ENCODE assay signal across 21 cellular contexts in the genomic region with DNA sequence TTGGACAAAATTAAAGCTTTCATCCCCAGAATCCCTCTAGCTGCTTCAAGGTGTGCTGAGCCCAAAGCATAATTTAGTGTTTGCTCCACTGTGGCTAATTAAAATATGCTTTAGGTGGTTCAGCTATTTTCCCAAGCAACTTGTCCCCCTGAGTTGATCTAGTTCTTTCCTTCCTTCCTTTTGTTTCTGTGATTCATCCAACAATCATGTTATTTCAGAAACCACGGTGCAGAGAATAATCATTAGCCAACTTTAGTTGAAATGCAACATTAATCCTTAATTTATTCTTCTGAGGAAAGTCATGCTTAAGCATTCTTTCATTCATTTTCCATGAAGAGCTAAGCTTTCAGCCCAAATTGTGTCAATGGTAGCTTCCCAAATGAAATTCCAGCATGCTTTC.
DNase-seq lines count a peak whose midpoint lies in the region; ATAC-seq and TF ChIP-seq lines count a peak whose summit lies in the region.
"Had no signal": no experiment of that assay in that cellular context is flagged by ENCODE, and none has a peak within 500 bp of the region (broad histone marks: within the 10 kb centered on the region; RNA-seq: fewer than 3 reads in every experiment).

No MANE protein-coding gene starts in this region.

- no peak overlapping the region for H3K4me3 ChIP-seq in neural progenitor cell
- H3K4me3 ChIP-seq: MG63 had no signal

- no peaks in the 10 kb centered on the region for H3K27me3 ChIP-seq in neural progenitor cell
- H3K27me3 ChIP-seq: MG63 had no signal

- H3K4me1 ChIP-seq in neural progenitor cell: peaks cover 8% of the 10 kb centered on the region

- no peak overlapping the region for H3K27ac Mint-ChIP-seq in neural progenitor cell
- H3K27ac Mint-ChIP-seq: CD4-positive, CD25-positive, alpha-beta regulatory T cell had no signal

- peak; percentile 16 for DNase-seq in AG20443 (ENCODE audit: low spot score)
- DNase-seq in astrocyte of the hippocampus (ENCODE audit: low read depth, low spot score): peak; percentile 39
- DNase-seq in fibroblast of gingiva (ENCODE audit: low read depth): peak; percentile 10
- peak; percentile 4 for DNase-seq in neural progenitor cell (ENCODE audit: low spot score)
- DNase-seq in NCI-H187 (lab: John Stamatoyannopoulos, UW): no peak
- no peak for DNase-seq in NCI-H82 treated with DMSO at 0.1 percent for 48 hours (lab: John Stamatoyannopoulos, UW; ENCODE audit: unreplicated experiment)
- no peak for DNase-seq in DMS79 treated with DMSO at 0.1 percent for 48 hours (lab: John Stamatoyannopoulos, UW)
- DNase-seq: CD4-positive, CD25-positive, alpha-beta regulatory T cell; COR-L47; DMS 273 treated with DMSO at 0.1 percent for 48 hours; DND-41; GOT3; Kasumi-1; MG63; NCI-H1417; NCI-H1694 treated with DMSO at 0.1 percent for 48 hours; NCI-H446; NCI-H526; OCI-M1 had no signal

- H3K4me1 Mint-ChIP-seq in neural progenitor cell: peaks cover 3% of the 10 kb centered on the region
- H3K4me1 Mint-ChIP-seq: CD4-positive, CD25-positive, alpha-beta regulatory T cell had no signal

- no peak overlapping the region for H3K4me2 ChIP-seq in neural progenitor cell

- H3F3A ChIP-seq in neural progenitor cell (ENCODE audit: low read depth): no peaks in the 10 kb centered on the region

- TF ChIP-seq CTCF in neural progenitor cell (IDR thresholded peaks at IDR 0.05): no peak

- H3K79me2 ChIP-seq in neural progenitor cell (ENCODE audit: low read depth): no peaks in the 10 kb centered on the region

- H3K27ac ChIP-seq in neural progenitor cell: no peak overlapping the region

- H2AFZ ChIP-seq in neural progenitor cell (replicated peaks): no peak overlapping the region

- H3K36me3 ChIP-seq in neural progenitor cell: no peaks in the 10 kb centered on the region
- H3K36me3 ChIP-seq: MG63 had no signal

- H3K9me3 ChIP-seq in neural progenitor cell (ENCODE audit: low read depth): no peaks in the 10 kb centered on the region
- H3K9me3 ChIP-seq: MG63 had no signal

- H3K4me3 Mint-ChIP-seq in neural progenitor cell: no peak overlapping the region
- H3K4me3 Mint-ChIP-seq: CD4-positive, CD25-positive, alpha-beta regulatory T cell had no signal

- no peaks in the 10 kb centered on the region for H3K9me3 Mint-ChIP-seq in neural progenitor cell

- ATAC-seq in HG03520 (IDR thresholded peaks at IDR 0.05; ENCODE audit: unreplicated experiment): no peak
- ATAC-seq: Right ventricle myocardium inferior had no signal

- no peak overlapping the region for H3K9ac ChIP-seq in neural progenitor cell

- no peaks in the 10 kb centered on the region for H3K27me3 Mint-ChIP-seq in neural progenitor cell (ENCODE audit: insufficient read depth, low read depth)
- H3K27me3 Mint-ChIP-seq: CD4-positive, CD25-positive, alpha-beta regulatory T cell had no signal

- no peaks in the 10 kb centered on the region for H3K36me3 Mint-ChIP-seq in neural progenitor cell
- H3K36me3 Mint-ChIP-seq: CD4-positive, CD25-positive, alpha-beta regulatory T cell had no signal

- no peaks in the 10 kb centered on the region for H4K20me1 ChIP-seq in neural progenitor cell (ENCODE audit: low read depth)

Comparison
In these comparisons a context has a peak if more than half of its experiments do, and no peak if none do; other contexts are left out.
1. DNase-seq: peak in AG20443 (single experiment), astrocyte of the hippocampus (single experiment), fibroblast of gingiva (single experiment) and neural progenitor cell (single experiment); none in NCI-H187 (0 of 2), NCI-H82 treated with DMSO at 0.1 percent for 48 hours (single experiment) and DMS79 treated with DMSO at 0.1 percent for 48 hours (single experiment).